Comparison of ENCODE assay signal across 8 cellular contexts in genomic region chr22:19122752-19123492, GRCh38. TPM values are rescaled to one million over a fixed set of nuclear protein-coding genes. Genes with fewer than 3 reads are reported as not detected.
DNase-seq lines count a peak whose midpoint lies in the region; ATAC-seq and TF ChIP-seq lines count a peak whose summit lies in the region.

No MANE protein-coding gene starts in this region.

- peak overlapping the region in 9 of 10 donors; percentile 56 to 94 (median 91) for H3K27ac Mint-ChIP-seq in naive thymus-derived CD8-positive, alpha-beta T cell

- peaks cover 0 to 3% (median 0%) of the 10 kb centered on the region in 3 donors for H3K36me3 Mint-ChIP-seq in naive thymus-derived CD8-positive, alpha-beta T cell

- no peak; the same call in 2 of the 3 replicates for ATAC-seq in RWPE2 (ENCODE audit: low read depth)
- peak in 1 of 2 donors; percentile 0 for ATAC-seq in naive thymus-derived CD8-positive, alpha-beta T cell
- ATAC-seq in GM18873 (IDR thresholded peaks at IDR 0.05; ENCODE audit: low FRiP score, unreplicated experiment) = no peak

- H3K4me3 ChIP-seq in RWPE2 (ENCODE audit: severe bottlenecking) = peak overlapping the region; percentile 73
- peak overlapping the region; percentile 43 to 72 for H3K4me3 ChIP-seq in esophagus (ENCODE audit: low read depth in 1 of 2, low read length in 2 of 2)

- H3K27ac ChIP-seq in RWPE2 (ENCODE audit: poor library complexity, severe bottlenecking) (no peak overlapping the region), esophagus (ENCODE audit: low read depth in 2 of 2, low read length in 1 of 2) (peak overlapping the region; percentile 59 to 74)

- no peaks in the 10 kb centered on the region for H3K27me3 Mint-ChIP-seq in naive thymus-derived CD8-positive, alpha-beta T cell

- in situ Hi-C loops in ACHN (cut with HindIII; ENCODE audit: low pct_ligation_motif_present, low pct_unique_long_range_greater_than_20kb, low sequenced_read_pairs) = no loop called here

- H3K36me3 ChIP-seq in RWPE2 (ENCODE audit: low read depth) (peaks cover 7% of the 10 kb centered on the region), esophagus (ENCODE audit: control insufficient read depth in 2 of 2, insufficient read depth in 2 of 2, low read length in 1 of 2) (peaks cover 0 to 3% of the 10 kb centered on the region in 2 donors)

- no peak for TF ChIP-seq CTCF in RWPE2 (IDR thresholded peaks at IDR 0.05; ENCODE audit: poor library complexity, severe bottlenecking)

- peak overlapping the region; percentile 82 to 94 (median 88) for H3K4me3 Mint-ChIP-seq in naive thymus-derived CD8-positive, alpha-beta T cell

- peaks cover 24 to 47% (median 45%) of the 10 kb centered on the region in 4 donors for H3K4me1 Mint-ChIP-seq in naive thymus-derived CD8-positive, alpha-beta T cell

- no peaks in the 10 kb centered on the region for H3K27me3 ChIP-seq in RWPE2 (ENCODE audit: insufficient read depth, poor library complexity, severe bottlenecking)
- H3K27me3 ChIP-seq in esophagus (ENCODE audit: control insufficient read depth in 1 of 2, insufficient read depth in 2 of 2, low read length in 2 of 2) = no peaks in the 10 kb centered on the region

- 21 to 25% methylated on average over 27 of the region's 27 CpGs for WGBS in esophagus, 2 donors

- peak; percentile 34 for DNase-seq in SKM-1 treated with dmso at 0.1 percent for 144 hours (lab: John Stamatoyannopoulos, UW; ENCODE audit: unreplicated experiment)
- no peak for DNase-seq in SKM-1 (lab: John Stamatoyannopoulos, UW; ENCODE audit: unreplicated experiment)
- no peak for DNase-seq in RWPE2 (ENCODE audit: low spot score)
- DNase-seq in naive thymus-derived CD8-positive, alpha-beta T cell = no peak
- DNase-seq in NOMO-1 treated with dmso at 0.1 percent for 144 hours (lab: John Stamatoyannopoulos, UW; ENCODE audit: unreplicated experiment) = no peak
- no peak for DNase-seq in ACHN

- POLR2A ChIA-PET in naive thymus-derived CD8-positive, alpha-beta T cell (lab: Charles Lee) = interaction anchor here (0.6 to 4.3 kb wide), 12 partner anchors 9 to 357 kb away, joined by 3 to 112 read pairs (median 4); partner anchors contain the start of genes CDC45, ESS2 and SLC25A1

- no peaks in the 10 kb centered on the region for H3K9me3 Mint-ChIP-seq in naive thymus-derived CD8-positive, alpha-beta T cell

- no peaks in the 10 kb centered on the region for H3K9me3 ChIP-seq in RWPE2 (ENCODE audit: severe bottlenecking)
- no peaks in the 10 kb centered on the region for H3K9me3 ChIP-seq in esophagus (ENCODE audit: control insufficient read depth in 2 of 2, insufficient read depth in 1 of 2, low read depth in 1 of 2, low read length in 1 of 2)

- H3K4me1 ChIP-seq in RWPE2 (ENCODE audit: insufficient read depth, poor library complexity, severe bottlenecking) (peaks cover 4% of the 10 kb centered on the region), esophagus (ENCODE audit: control insufficient read depth in 2 of 2, insufficient read depth in 2 of 2, low read length in 1 of 2) (peaks cover 17 to 32% of the 10 kb centered on the region in 2 donors)

RNA-seq across cellular contexts. Expression of gene DGCR2, which starts 0.7 kb away (rescaled TPM):
- polyA plus RNA-seq in esophagus = 10 to 100 TPM; 32.2 to 32.9 TPM
- total RNA-seq in naive thymus-derived CD8-positive, alpha-beta T cell = 10 to 100 TPM; 63.3 to 66.6 TPM
- polyA plus RNA-seq in naive thymus-derived CD8-positive, alpha-beta T cell = 10 to 100 TPM; 29.5 to 61.8 (median 37.8) TPM

RNA-seq across cellular contexts. Expression of gene TSSK2, which starts 8.2 kb away (rescaled TPM):
- under 1 TPM; 0.05 to 0.06 TPM for polyA plus RNA-seq in esophagus
- not detected for total RNA-seq in naive thymus-derived CD8-positive, alpha-beta T cell
- not detected for polyA plus RNA-seq in naive thymus-derived CD8-positive, alpha-beta T cell

RNA-seq across cellular contexts. Expression of gene ESS2, which starts 21.5 kb away (rescaled TPM):
- 10 to 100 TPM; 11.9 to 13.4 TPM for polyA plus RNA-seq in esophagus
- 10 to 100 TPM; 20.1 to 20.7 TPM for total RNA-seq in naive thymus-derived CD8-positive, alpha-beta T cell
- polyA plus RNA-seq in naive thymus-derived CD8-positive, alpha-beta T cell = 10 to 100 TPM in 1 of 3 donors, 1 to 10 TPM in 2; 4.5 to 11.2 (median 6.9) TPM

RNA-seq across cellular contexts. Expression of gene GSC2, which starts 27.2 kb away (rescaled TPM):
- polyA plus RNA-seq in esophagus = not detected
- not detected for total RNA-seq in naive thymus-derived CD8-positive, alpha-beta T cell
- not detected for polyA plus RNA-seq in naive thymus-derived CD8-positive, alpha-beta T cell

RNA-seq across cellular contexts. Expression of gene SLC25A1, which starts 55.6 kb away (rescaled TPM):
- 10 to 100 TPM; 36.1 to 54.6 TPM for polyA plus RNA-seq in esophagus
- 10 to 100 TPM; 32.1 to 36.3 TPM for total RNA-seq in naive thymus-derived CD8-positive, alpha-beta T cell
- polyA plus RNA-seq in naive thymus-derived CD8-positive, alpha-beta T cell = 10 to 100 TPM; 34.7 to 57.5 (median 41.7) TPM
